17 cellular contexts compared by ENCODE assay signal in genomic region chr15:85941186-85941855, GRCh38.
DNase-seq lines count a peak whose midpoint lies in the region; ATAC-seq, FAIRE-seq and TF ChIP-seq lines count a peak whose summit lies in the region.
"Had no signal": no experiment of that assay in that cellular context is flagged by ENCODE, and none has a peak within 500 bp of the region (broad histone marks: within the 10 kb centered on the region; RNA-seq: fewer than 3 reads in every experiment).

No MANE protein-coding gene starts in this region.

- H3K4me3 ChIP-seq in mammary epithelial cell (replicated peaks in 1 of 3; ENCODE audit: insufficient read depth in 1 of 3, low read depth in 2 of 3, low read length in 3 of 3) (no peak overlapping the region), HepG2 (replicated peaks in 1 of 3; ENCODE audit: insufficient read depth in 1 of 3, low read depth in 2 of 3, low read length in 3 of 3) (no peak overlapping the region), coronary artery (no peak overlapping the region)
- H3K4me3 ChIP-seq in CD8-positive, alpha-beta memory T cell (ENCODE audit: low read length) = no peak overlapping the region

- H3K9me3 ChIP-seq in mammary epithelial cell (replicated peaks; ENCODE audit: insufficient read depth, low read length) = no peaks in the 10 kb centered on the region
- no peaks in the 10 kb centered on the region for H3K9me3 ChIP-seq in HepG2 (ENCODE audit: low read length)
- H3K9me3 ChIP-seq in CD8-positive, alpha-beta memory T cell (ENCODE audit: low read length) = no peaks in the 10 kb centered on the region

- in situ Hi-C loops in mammary epithelial cell (cut with MboI; ENCODE audit: low sequenced_read_pairs in 2 of 2) = no loop called here
- in situ Hi-C loops in HepG2 (cut with HindIII; ENCODE audit: extremely low pct_ligation_motif_present, low pct_unique_long_range_greater_than_20kb) = no loop called here

- H2AFZ ChIP-seq in mammary epithelial cell (ENCODE audit: low read depth, low read length) (no peak overlapping the region), HepG2 (ENCODE audit: low read length) (no peak overlapping the region)

- H4K20me1 ChIP-seq in mammary epithelial cell (ENCODE audit: insufficient read depth, low read length) (no peaks in the 10 kb centered on the region), HepG2 (ENCODE audit: insufficient read depth, low read length) (no peaks in the 10 kb centered on the region)

- H3K4me2 ChIP-seq in mammary epithelial cell (ENCODE audit: insufficient read depth, low read depth, low read length) = no peak overlapping the region
- H3K4me2 ChIP-seq in HepG2 (ENCODE audit: low read depth, low read length) = no peak overlapping the region

- H3K9me3 Mint-ChIP-seq in CD8-positive, alpha-beta memory T cell = peaks cover 0 to 2% (median 0%) of the 10 kb centered on the region in 5 donors
- H3K9me3 Mint-ChIP-seq: activated T-cell treated with anti-CD3 and anti-CD28 coated beads, Interleukin-2, amount 50 U/mL, for 4 hours; dendritic cell treated with granulocyte-macrophage colony-stimulating factor and Interleukin-4, amounts not matched to agents 40 ng/mL and 50 ng/mL, for 4 days; naive B cell had no signal

- no peak for FAIRE-seq in HepG2 (lab: Jason Lieb, UNC)

- H3K4me1 Mint-ChIP-seq in CD8-positive, alpha-beta memory T cell = no peaks in the 10 kb centered on the region

- no TSS peak for BruUV-seq in mammary epithelial cell (replicated peaks; lab: Mats Ljungman, UMichigan)
- BruUV-seq in HepG2 (replicated peaks; lab: Mats Ljungman, UMichigan) = no TSS peak

- no peaks in the 10 kb centered on the region for H3K36me3 Mint-ChIP-seq in CD8-positive, alpha-beta memory T cell
- H3K36me3 Mint-ChIP-seq: naive B cell had no signal

- TF ChIP-seq CTCF in mammary epithelial cell (conservative IDR thresholded peaks at IDR 0.05 in 1 of 2, IDR thresholded peaks at IDR 0.05 in 1 of 2; ENCODE audit: extremely low read depth in 1 of 2, insufficient read depth in 1 of 2, low read depth in 1 of 2, low read length in 2 of 2) (no peak), HepG2 (CRISPR knock-in tag; IDR thresholded peaks at IDR 0.05) (no peak), coronary artery (IDR thresholded peaks at IDR 0.05) (no peak)

- peaks cover 3 to 11% of the 10 kb centered on the region in 2 donors for H3K27me3 Mint-ChIP-seq in CD8-positive, alpha-beta memory T cell
- H3K27me3 Mint-ChIP-seq: dendritic cell treated with granulocyte-macrophage colony-stimulating factor and Interleukin-4, amounts not matched to agents 40 ng/mL and 50 ng/mL, for 4 days had no signal

- TF ChIP-seq RAD21 in HepG2 (CRISPR knock-in tag; IDR thresholded peaks at IDR 0.05) = no peak

- no peaks in the 10 kb centered on the region for H3K79me2 ChIP-seq in mammary epithelial cell (ENCODE audit: insufficient read depth, low read length)
- no peaks in the 10 kb centered on the region for H3K79me2 ChIP-seq in HepG2 (ENCODE audit: insufficient read depth, low read length)

- peak; percentile 60 for DNase-seq in NCI-H446 treated with DMSO at 0.1 percent for 48 hours (lab: John Stamatoyannopoulos, UW)
- peak; percentile 65 for DNase-seq in mammary epithelial cell
- no peak for DNase-seq in HepG2 (ENCODE audit: low spot score)
- DNase-seq in DMS153 (lab: John Stamatoyannopoulos, UW) = no peak
- DNase-seq in CD8-positive, alpha-beta memory T cell = no peak
- no peak for DNase-seq in cerebellum (ENCODE audit: low spot score)
- DNase-seq in coronary artery (ENCODE audit: low spot score) = no peak
- DNase-seq: activated CD4-positive, alpha-beta T cell treated with anti-CD3 and anti-CD28 coated beads, Interleukin-2, amount 50 U/mL, for 4 hours; activated T-cell treated with anti-CD3 and anti-CD28 coated beads, Interleukin-2, amount 50 U/mL, for 4 hours; amniotic stem cell; C1 segment of cervical spinal cord; DMS79; hypothalamus; naive B cell; NCI-H146; stimulated activated CD4-positive, alpha-beta T cell treated with anti-CD3 and anti-CD28 coated beads, Interleukin-1b, Interleukin-23, amount 100 ng/mL, for 48 hours had no signal

- no peaks in the 10 kb centered on the region for H3K4me1 ChIP-seq in mammary epithelial cell (ENCODE audit: insufficient read depth, low read length)
- H3K4me1 ChIP-seq in HepG2 (ENCODE audit: insufficient read depth, low read length) = peaks cover 13% of the 10 kb centered on the region
- H3K4me1 ChIP-seq in CD8-positive, alpha-beta memory T cell (ENCODE audit: insufficient read depth, low read length) = no peaks in the 10 kb centered on the region

- POLR2A ChIA-PET in HepG2 (lab: Yijun Ruan, JAX) = no interaction called here
- POLR2A ChIA-PET in CD8-positive, alpha-beta memory T cell (lab: Charles Lee) = no interaction called here

- H3K36me3 ChIP-seq in mammary epithelial cell (ENCODE audit: insufficient read depth, low read length) (no peaks in the 10 kb centered on the region), HepG2 (replicated peaks in 1 of 2; ENCODE audit: control insufficient read depth in 1 of 2, insufficient read depth in 2 of 2, low read length in 2 of 2) (no peaks in the 10 kb centered on the region)
- no peaks in the 10 kb centered on the region for H3K36me3 ChIP-seq in CD8-positive, alpha-beta memory T cell (ENCODE audit: insufficient read depth, low read length)

- no peak for TF ChIP-seq POLR2A in HepG2 (IDR thresholded peaks at IDR 0.05; ENCODE audit: insufficient read depth in 1 of 2, low read depth in 2 of 2, low read length in 2 of 2)

- TF ChIP-seq EP300 in HepG2 (IDR thresholded peaks at IDR 0.05; ENCODE audit: low read depth in 2 of 2, low read length in 2 of 2) = no peak
- TF ChIP-seq EP300 in HepG2 (CRISPR knock-in tag; IDR thresholded peaks at IDR 0.05; ENCODE audit: borderline replicate concordance) = no peak

- no peak overlapping the region for H3K9ac ChIP-seq in mammary epithelial cell (ENCODE audit: insufficient read depth, low read length)
- no peak overlapping the region for H3K9ac ChIP-seq in HepG2 (ENCODE audit: insufficient read depth, low read depth, low read length)

- no peak; the same call in 2 of the 3 replicates for ATAC-seq in HepG2
- ATAC-seq: activated T-cell treated with anti-CD3 and anti-CD28 coated beads, Interleukin-2, amount 50 U/mL, for 4 hours had no signal

- H3K27ac ChIP-seq in mammary epithelial cell (ENCODE audit: insufficient read depth, low read depth, low read length) (no peak overlapping the region), HepG2 (ENCODE audit: extremely low read length, insufficient read depth, low read length) (no peak overlapping the region), coronary artery (no peak overlapping the region)
- no peak overlapping the region for H3K27ac ChIP-seq in CD8-positive, alpha-beta memory T cell (ENCODE audit: low read depth, low read length)

- WGBS in mammary epithelial cell (ENCODE audit: low coverage, missing lambda C conversion rate) = 93% methylated on average over 2 of the region's 2 CpGs
- 0% methylated on average over 2 of the region's 2 CpGs for whole genome bisulfite sequencing in HepG2 (ENCODE audit: low lambda C conversion rate)

- H3K27me3 ChIP-seq in mammary epithelial cell (ENCODE audit: insufficient read depth, low read length) (no peaks in the 10 kb centered on the region), HepG2 (ENCODE audit: control insufficient read depth in 1 of 2, insufficient read depth in 2 of 2, low read length in 2 of 2) (peaks cover 0 to under 1% of the 10 kb centered on the region in 2 experiments; a peak in 1 of 5 replicates)
- no peaks in the 10 kb centered on the region for H3K27me3 ChIP-seq in CD8-positive, alpha-beta memory T cell (ENCODE audit: insufficient read depth, low read length, poor library complexity, severe bottlenecking)

- dilution Hi-C loops in mammary epithelial cell (cut with HindIII; ENCODE audit: low sequenced_read_pairs) = no loop called here

- no peak overlapping the region for H3K27ac Mint-ChIP-seq in CD8-positive, alpha-beta memory T cell
- H3K27ac Mint-ChIP-seq: dendritic cell treated with granulocyte-macrophage colony-stimulating factor and Interleukin-4, amounts not matched to agents 40 ng/mL and 50 ng/mL, for 4 days; naive B cell had no signal

- CTCF ChIA-PET in mammary epithelial cell (lab: Charles Lee; ENCODE audit: low non-redundant PET) (no interaction called here), HepG2 (lab: Yijun Ruan, JAX; ENCODE audit: low intra/inter-chr PET ratio, low total read pairs) (no interaction called here)
- CTCF ChIA-PET in CD8-positive, alpha-beta memory T cell (lab: Charles Lee) = no interaction called here

- H3K4me3 Mint-ChIP-seq in CD8-positive, alpha-beta memory T cell = no peak overlapping the region
- H3K4me3 Mint-ChIP-seq: activated T-cell treated with anti-CD3 and anti-CD28 coated beads, Interleukin-2, amount 50 U/mL, for 4 hours; dendritic cell treated with granulocyte-macrophage colony-stimulating factor and Interleukin-4, amounts not matched to agents 40 ng/mL and 50 ng/mL, for 4 days; naive B cell had no signal

- intact Hi-C loops in mammary epithelial cell (cut with micrococcal nuclease) = no loop called here
- intact Hi-C loops in HepG2 (cut with micrococcal nuclease; ENCODE audit: unreplicated experiment) = no loop called here

TF ChIP-seq in HepG2, 621 proteins besides CTCF, POLR2A, EP300 and RAD21:
- TF ChIP-seq SRSF1 (optimal IDR thresholded peaks at IDR 0.05; ENCODE audit: low read depth, low read length) = no peak
- TF ChIP-seq ZNF235 (CRISPR knock-in tag; IDR thresholded peaks at IDR 0.05; ENCODE audit: borderline replicate concordance) = no peak
- 0 out of 2 replicates have a peak, but pooled peaks have one; percentile 16 for TF ChIP-seq NFYB (CRISPR knock-in tag; IDR thresholded peaks at IDR 0.05)
- no peak for TF ChIP-seq MIXL1 (CRISPR knock-in tag; IDR thresholded peaks at IDR 0.05)

Comparison
In these comparisons a context has a peak if more than half of its experiments do, and no peak if none do; other contexts are left out.
1. DNase-seq: peak in NCI-H446 treated with DMSO at 0.1 percent for 48 hours (single experiment) and mammary epithelial cell (single experiment); none in HepG2 (single experiment), DMS153 (single experiment), CD8-positive, alpha-beta memory T cell (0 of 5), cerebellum (single experiment) and coronary artery (single experiment).